ENCODE assay signal across 26 cellular contexts in the genomic region with DNA sequence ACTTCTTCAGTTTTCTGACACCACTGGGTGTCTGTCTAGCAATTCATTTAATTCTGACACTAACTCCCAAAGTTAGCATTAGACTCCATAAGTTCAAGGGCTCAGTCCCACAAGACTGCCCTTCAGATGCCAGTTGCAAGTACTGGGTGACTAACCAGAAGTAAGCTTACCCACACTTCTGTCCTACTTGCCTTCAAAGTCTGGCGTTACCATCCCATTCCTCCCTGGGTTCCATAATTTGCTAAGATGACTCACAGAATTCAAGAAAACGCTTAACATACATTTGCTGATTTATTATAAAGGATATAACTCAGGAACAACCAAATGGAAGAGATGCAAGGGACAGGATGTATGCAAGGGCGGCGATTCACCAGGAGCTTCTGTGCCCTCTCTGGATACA. TPM values are rescaled to one million over a fixed set of nuclear protein-coding genes. Genes with fewer than 3 reads are reported as not detected.
DNase-seq lines count a peak whose midpoint lies in the region; ATAC-seq and TF ChIP-seq lines count a peak whose summit lies in the region.
"Had no signal": no experiment of that assay in that cellular context is flagged by ENCODE, and none has a peak within 500 bp of the region (broad histone marks: within the 10 kb centered on the region; RNA-seq: fewer than 3 reads in every experiment).

No MANE protein-coding gene starts in this region.

- H3K4me3 Mint-ChIP-seq in T-cell = no peak overlapping the region
- H3K4me3 Mint-ChIP-seq: activated CD4-positive, alpha-beta T cell treated with anti-CD3 and anti-CD28 coated beads, Interleukin-2, amount 10 ng/mL, durations not matched to agents 7 days and 5 days; CD4-positive, alpha-beta T cell; stimulated activated naive CD8-positive, alpha-beta T cell treated with anti-CD3 and anti-CD28 coated beads, Interleukin-15, Interleukin-2, amounts not matched to agents 100 ng/mL and 50 ng/mL, for 24 hours; T-helper 17 cell had no signal

- no peak overlapping the region for H2AFZ ChIP-seq in neuronal stem cell (ENCODE audit: low read length)

- H3K4me3 ChIP-seq in A673 (ENCODE audit: low read depth, low read length, poor library complexity, severe bottlenecking) = no peak overlapping the region
- no peak overlapping the region for H3K4me3 ChIP-seq in neuronal stem cell (ENCODE audit: low read length in 2 of 2)
- no peak overlapping the region for H3K4me3 ChIP-seq in foreskin fibroblast (ENCODE audit: low read depth in 1 of 2, low read length in 2 of 2)
- H3K4me3 ChIP-seq: K562 had no signal

- no CpG with 5 or more reads among the region's 4 CpGs for WGBS in neuronal stem cell (ENCODE audit: extremely low coverage in 2 of 2, insufficient read length in 2 of 2, insufficient replicate concordance in 1 of 2), 2 donors

- H3K4me1 ChIP-seq in A673 (ENCODE audit: insufficient read depth, low read length, poor library complexity, severe bottlenecking) (peaks cover 53% of the 10 kb centered on the region), neuronal stem cell (ENCODE audit: control insufficient read depth in 2 of 2, insufficient read depth in 1 of 2, low read depth in 1 of 2, low read length in 2 of 2) (peaks cover 29 to 43% of the 10 kb centered on the region in 2 donors)

- peaks cover 17% of the 10 kb centered on the region for H3K36me3 Mint-ChIP-seq in T-cell

- no peaks in the 10 kb centered on the region for H3K27me3 ChIP-seq in A673 (replicated peaks; ENCODE audit: insufficient read depth, low read depth, low read length, poor library complexity)
- H3K27me3 ChIP-seq in neuronal stem cell (ENCODE audit: control insufficient read depth in 3 of 3, insufficient read depth in 3 of 3, low read depth in 1 of 3, low read length in 3 of 3) = no peaks in the 10 kb centered on the region

- no peaks in the 10 kb centered on the region for H3K9me3 Mint-ChIP-seq in T-cell
- H3K9me3 Mint-ChIP-seq: activated CD4-positive, alpha-beta T cell treated with anti-CD3 and anti-CD28 coated beads, Interleukin-2, amount 10 ng/mL, durations not matched to agents 7 days and 5 days; CD4-positive, alpha-beta T cell; stimulated activated naive CD8-positive, alpha-beta T cell treated with anti-CD3 and anti-CD28 coated beads, Interleukin-15, Interleukin-2, amounts not matched to agents 100 ng/mL and 50 ng/mL, for 24 hours had no signal

- TF ChIP-seq CTCF in A673 (conservative IDR thresholded peaks at IDR 0.05; ENCODE audit: low read depth, low read length) (no peak), VCaP (conservative IDR thresholded peaks at IDR 0.05) (no peak), foreskin fibroblast (IDR thresholded peaks at IDR 0.05; ENCODE audit: low read depth, low read length) (no peak)

- H3K4ac ChIP-seq in neuronal stem cell (ENCODE audit: low read length) = no peak overlapping the region

- no peaks in the 10 kb centered on the region for H3K27me3 Mint-ChIP-seq in T-cell
- H3K27me3 Mint-ChIP-seq: activated CD4-positive, alpha-beta T cell treated with anti-CD3 and anti-CD28 coated beads, Interleukin-2, amount 10 ng/mL, durations not matched to agents 7 days and 5 days; CD4-positive, alpha-beta T cell; stimulated activated naive CD8-positive, alpha-beta T cell treated with anti-CD3 and anti-CD28 coated beads, Interleukin-15, Interleukin-2, amounts not matched to agents 100 ng/mL and 50 ng/mL, for 24 hours; T-helper 17 cell had no signal

- intact Hi-C loops in A673 (cut with micrococcal nuclease; ENCODE audit: unreplicated experiment) = no loop called here

- H3K23ac ChIP-seq in neuronal stem cell (ENCODE audit: low read depth, low read length, poor library complexity) = no peak overlapping the region

- H3K36me3 ChIP-seq in A673 (ENCODE audit: insufficient read depth, low read length, poor library complexity, severe bottlenecking) = no peaks in the 10 kb centered on the region
- peaks cover 4 to 32% of the 10 kb centered on the region in 2 donors for H3K36me3 ChIP-seq in neuronal stem cell (replicated peaks in 1 of 2; ENCODE audit: control insufficient read depth in 2 of 2, insufficient read depth in 2 of 2, low read length in 2 of 2)

- peaks cover 16% of the 10 kb centered on the region for H3K79me1 ChIP-seq in neuronal stem cell (ENCODE audit: low read depth, low read length)

- H3K9me3 ChIP-seq in A673 (ENCODE audit: low read depth, low read length, poor library complexity, severe bottlenecking) = no peaks in the 10 kb centered on the region
- H3K9me3 ChIP-seq in neuronal stem cell (replicated peaks in 1 of 2; ENCODE audit: control insufficient read depth in 2 of 2, insufficient read depth in 1 of 2, low read depth in 1 of 2, low read length in 2 of 2) = peaks cover 0 to 2% of the 10 kb centered on the region in 2 donors

- CTCF ChIA-PET in A673 (lab: Charles Lee) = no interaction called here
- CTCF ChIA-PET in T-cell (lab: Charles Lee) = no interaction called here

- POLR2A ChIA-PET in A673 (lab: Charles Lee; ENCODE audit: low non-redundant PET) = no interaction called here
- POLR2A ChIA-PET in T-cell (lab: Charles Lee) = no interaction called here

- no peak overlapping the region for H4K8ac ChIP-seq in neuronal stem cell (ENCODE audit: low read depth, low read length)

- no peak overlapping the region for H2BK5ac ChIP-seq in neuronal stem cell (ENCODE audit: low read length)

- DNase-seq in A673 (ENCODE audit: low spot score) (no peak), EH (ENCODE audit: low read depth) (peak; percentile 46), neuronal stem cell (ENCODE audit: low spot score) (no peak), NCI-H2081 (lab: John Stamatoyannopoulos, UW) (no peak), foreskin fibroblast (no peak), T-cell (no peak)
- DNase-seq: activated CD4-positive, alpha-beta T cell treated with anti-CD3 and anti-CD28 coated beads, Interleukin-2, amount 10 ng/mL, durations not matched to agents 7 days and 5 days; activated naive CD4-positive, alpha-beta T cell; activated T-cell treated with anti-CD3 and anti-CD28 coated beads, Interleukin-2, amount 50 U/mL, for 48 hours; amygdala; CD4-positive, alpha-beta T cell; cortex of kidney; MM.1S; NCI-H1417; NCI-H524 treated with DMSO at 0.1 percent for 48 hours; nucleus accumbens; retina; stimulated activated CD4-positive, alpha-beta T cell treated with anti-CD3 and anti-CD28 coated beads, Interleukin-12 subunit alpha, Interleukin-12 subunit beta, amount 100 ng/mL, for 4 hours; stimulated activated CD4-positive, alpha-beta T cell treated with anti-CD3 and anti-CD28 coated beads, Interleukin-4, amount 100 ng/mL, for 4 hours; T-helper 17 cell; WERI-Rb-1 had no signal

- BruUV-seq in A673 (replicated peaks; lab: Mats Ljungman, UMichigan) = no TSS peak

- H2BK120ac ChIP-seq in neuronal stem cell (ENCODE audit: low read depth, low read length) = no peak overlapping the region

- H3K4me1 Mint-ChIP-seq in T-cell = peaks cover 14 to 31% (median 19%) of the 10 kb centered on the region in 3 donors

- ATAC-seq in T-cell (replicated peaks in 1 of 4) (no peak), HG03097 (IDR thresholded peaks at IDR 0.05; ENCODE audit: low FRiP score, unreplicated experiment) (no peak)
- ATAC-seq: K562, T-helper 17 cell had no signal

- H3K18ac ChIP-seq in neuronal stem cell (ENCODE audit: low read length) = no peak overlapping the region

- no peak overlapping the region for H3K14ac ChIP-seq in neuronal stem cell (ENCODE audit: low read length)

- H2BK15ac ChIP-seq in neuronal stem cell (ENCODE audit: low read length) = no peak overlapping the region

- H3K27ac ChIP-seq in A673 (ENCODE audit: low read depth, low read length, poor library complexity, severe bottlenecking) (peak overlapping the region; percentile 85), VCaP (peak overlapping the region; percentile 89), neuronal stem cell (replicated peaks; ENCODE audit: low read length) (peak overlapping the region; percentile 14)
- H3K27ac ChIP-seq: WERI-Rb-1 had no signal

- no peak overlapping the region for H2BK12ac ChIP-seq in neuronal stem cell (ENCODE audit: low read length)

- no peak overlapping the region for H3K27ac Mint-ChIP-seq in T-cell
- H3K27ac Mint-ChIP-seq: activated CD4-positive, alpha-beta T cell treated with anti-CD3 and anti-CD28 coated beads, Interleukin-2, amount 10 ng/mL, durations not matched to agents 7 days and 5 days; CD4-positive, alpha-beta T cell; stimulated activated naive CD8-positive, alpha-beta T cell treated with anti-CD3 and anti-CD28 coated beads, Interleukin-15, Interleukin-2, amounts not matched to agents 100 ng/mL and 50 ng/mL, for 24 hours; T-helper 17 cell had no signal

- no peak overlapping the region for H3K4me2 ChIP-seq in neuronal stem cell (ENCODE audit: insufficient read depth, low read length, poor library complexity, severe bottlenecking)

- H3K9ac ChIP-seq in neuronal stem cell (ENCODE audit: low read depth, low read length, poor library complexity) = no peak overlapping the region

- H2AK5ac ChIP-seq in neuronal stem cell (ENCODE audit: low read depth, low read length) = peak overlapping the region; percentile 13

- H4K91ac ChIP-seq in neuronal stem cell (ENCODE audit: low read depth, low read length, poor library complexity) = no peak overlapping the region

RNA-seq across cellular contexts. Expression of a gene that starts 45.5 kb away (rescaled TPM):
- total RNA-seq in A673 (2021) (2.1 and 2.4 TPM in 2 replicates), T-cell (1 to 10 TPM in 1 of 5 donors, under 1 TPM in 3, not detected in 1; 0.36 to 1.1 (median 0.59) TPM)
- polyA plus RNA-seq in neuronal stem cell (2013, experiment 1 of 2) = 4.9 TPM
- 4.7 TPM for polyA plus RNA-seq in neuronal stem cell (2013, experiment 2 of 2)
- total RNA-seq: activated CD4-positive, alpha-beta T cell treated with anti-CD3 and anti-CD28 coated beads, Interleukin-2, amount 10 ng/mL, durations not matched to agents 7 days and 5 days; lung microvascular endothelial cell had no signal

Comparison
In these comparisons a context has a peak if more than half of its experiments do, and no peak if none do; other contexts are left out.
1. H3K27ac ChIP-seq: peak in every context shown above with its lines; median percentile 89 in VCaP; 85 in A673; 14 in neuronal stem cell.